In the genomic region with DNA sequence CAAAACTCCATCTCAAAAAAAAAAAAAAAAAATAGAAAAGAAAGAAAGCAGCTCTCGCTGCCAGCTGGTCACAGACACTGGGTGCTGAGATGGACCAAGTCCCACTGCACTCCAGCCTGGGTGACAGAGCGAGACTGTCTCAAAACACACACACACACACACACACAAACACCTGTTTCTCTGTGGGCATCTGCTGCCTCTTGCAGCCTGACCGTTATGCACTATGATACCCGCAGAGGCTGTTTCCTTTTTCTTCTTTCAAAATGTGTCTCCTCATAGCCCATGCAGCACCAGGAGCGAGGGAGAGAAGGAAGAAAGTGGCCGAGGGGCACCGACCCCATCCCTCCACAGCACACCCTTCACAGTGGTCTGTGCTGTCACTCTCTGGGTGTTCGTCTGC, we compare ENCODE assay signal across 1 cellular context.
TF ChIP-seq lines count a peak whose summit lies in the region.

No MANE protein-coding gene starts in this region.

TF ChIP-seq in H1, 55 proteins besides CTCF, POLR2A, EP300 and RAD21:
- TF ChIP-seq RNF2 (IDR thresholded peaks at IDR 0.05; ENCODE audit: borderline replicate concordance, low read depth, low read length, missing control alignments, poor library complexity, severe bottlenecking) = no peak
- no peak for TF ChIP-seq YY1 (IDR thresholded peaks at IDR 0.05; ENCODE audit: low read depth, low read length)
- no peak for TF ChIP-seq SIRT6 (IDR thresholded peaks at IDR 0.05; ENCODE audit: low read length)
- no peak for TF ChIP-seq JUND (IDR thresholded peaks at IDR 0.05; ENCODE audit: low read length)
- TF ChIP-seq SP1 (IDR thresholded peaks at IDR 0.05; ENCODE audit: low read depth, low read length) = no peak
- no peak for TF ChIP-seq CEBPB (IDR thresholded peaks at IDR 0.05; ENCODE audit: low read depth, low read length)
- TF ChIP-seq GABPA (IDR thresholded peaks at IDR 0.05; ENCODE audit: borderline replicate concordance, insufficient read depth, low read length) = no peak
- no peak for TF ChIP-seq CTBP2 (IDR thresholded peaks at IDR 0.05; ENCODE audit: borderline replicate concordance, insufficient read depth, insufficient read length, low read length)
- TF ChIP-seq POLR2AphosphoS5 (IDR thresholded peaks at IDR 0.05; ENCODE audit: low read depth, low read length) = no peak
- TF ChIP-seq CREB1 (IDR thresholded peaks at IDR 0.05) = no peak
- no peak for TF ChIP-seq MAFK (IDR thresholded peaks at IDR 0.05; ENCODE audit: low read depth, low read length)
- no peak for TF ChIP-seq EZH2 (IDR thresholded peaks at IDR 0.05; ENCODE audit: low read depth, low read length, severe bottlenecking)
- no peak for TF ChIP-seq HDAC6 (IDR thresholded peaks at IDR 0.05; ENCODE audit: low read depth, low read length)
- TF ChIP-seq SAP30 (IDR thresholded peaks at IDR 0.05; ENCODE audit: insufficient read depth, insufficient replicate concordance, low read length) = no peak
- TF ChIP-seq ATF3 (IDR thresholded peaks at IDR 0.05; ENCODE audit: insufficient read depth, low read depth, low read length) = no peak
- no peak for TF ChIP-seq ASH2L (IDR thresholded peaks at IDR 0.05; ENCODE audit: low read length)
- no peak for TF ChIP-seq GTF2F1 (IDR thresholded peaks at IDR 0.05; ENCODE audit: borderline replicate concordance, low read depth, low read length)
- TF ChIP-seq RXRA (IDR thresholded peaks at IDR 0.05; ENCODE audit: insufficient read depth, low read depth, low read length) = no peak
- no peak for TF ChIP-seq JUN (IDR thresholded peaks at IDR 0.05; ENCODE audit: low read depth, low read length)
- no peak for TF ChIP-seq SP2 (IDR thresholded peaks at IDR 0.05; ENCODE audit: low read length)
TF ChIP-seq in H1: peak in this region for 0.
